In genomic region chr1:214290399-214291037, GRCh38 we compare ENCODE assay signal across 1 cellular context.
TF ChIP-seq lines count a peak whose summit lies in the region.

No MANE protein-coding gene starts in this region.

TF ChIP-seq in H1, 55 proteins besides CTCF, POLR2A, EP300 and RAD21:
- TF ChIP-seq BRCA1 (IDR thresholded peaks at IDR 0.05; ENCODE audit: low read depth, low read length) (no peak), SUZ12 (IDR thresholded peaks at IDR 0.05; ENCODE audit: low read length) (0 out of 2 replicates have a peak, but pooled peaks have one; percentile 38), NANOG (IDR thresholded peaks at IDR 0.05; ENCODE audit: insufficient read depth, low read depth, low read length, poor library complexity, severe bottlenecking) (no peak)
TF ChIP-seq in H1: peak in this region for 1.
